In the genomic region with DNA sequence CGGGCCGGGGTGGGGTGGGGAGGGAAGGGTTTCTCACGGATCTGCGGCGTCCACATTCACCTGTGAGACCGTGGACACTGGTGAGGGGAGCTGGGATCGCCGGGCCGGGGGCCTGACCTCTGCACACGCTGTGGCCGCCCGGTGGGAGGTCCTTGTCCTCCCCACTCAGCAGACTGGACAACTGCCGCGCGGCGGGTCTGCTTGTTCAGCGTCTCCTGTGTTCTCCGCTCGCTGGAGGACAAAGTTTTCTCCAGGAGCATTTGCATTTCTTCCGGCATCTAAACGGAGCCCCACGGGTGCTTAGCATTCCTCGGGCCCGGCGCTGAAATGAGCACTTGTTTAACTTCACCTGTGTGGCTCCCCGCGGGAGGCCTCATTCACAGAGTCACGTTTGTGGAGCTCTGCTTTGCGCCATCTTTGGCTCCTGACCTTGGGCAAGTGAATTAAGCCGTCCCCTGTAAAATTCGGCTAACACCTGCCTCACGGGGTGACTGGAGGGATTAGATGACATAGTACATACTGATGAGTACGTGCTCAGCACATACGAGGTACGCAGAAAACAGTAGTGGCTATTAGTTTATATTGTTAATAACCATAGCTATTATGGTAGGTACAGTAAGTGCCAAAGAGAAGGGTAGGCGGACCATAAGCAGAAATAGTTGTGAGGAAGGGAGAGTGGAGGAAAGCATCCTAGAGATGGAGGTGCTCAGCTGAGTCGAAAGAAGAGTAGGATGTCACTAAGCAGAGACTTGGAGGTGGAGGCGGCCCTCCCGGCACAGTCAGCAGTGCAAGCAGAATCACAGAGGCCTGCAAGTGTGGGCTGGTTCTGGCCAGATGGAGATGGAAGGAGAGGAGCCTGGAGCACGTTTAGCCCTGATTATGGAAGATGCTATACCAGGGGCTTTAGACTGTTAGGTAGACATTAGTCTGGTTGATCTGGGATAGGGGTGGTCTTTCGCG, we compare ENCODE assay signal across 8 cellular contexts. TPM values are rescaled to one million over a fixed set of nuclear protein-coding genes. Genes with fewer than 3 reads are reported as not detected.
DNase-seq lines count a peak whose midpoint lies in the region; ATAC-seq and TF ChIP-seq lines count a peak whose summit lies in the region.

No MANE protein-coding gene starts in this region.

- ATAC-seq in HG03442 (IDR thresholded peaks at IDR 0.05; ENCODE audit: unreplicated experiment), result peak; percentile 9
- peak; percentile 42 to 50 for ATAC-seq in left cardiac atrium

- no peaks in the 10 kb centered on the region for H3K27me3 ChIP-seq in prostate gland (replicated peaks; ENCODE audit: insufficient read depth)

- no peak for TF ChIP-seq POLR2A in prostate gland (IDR thresholded peaks at IDR 0.05)

- WGBS in prostate gland, result 8% methylated on average over 41 of the region's 42 CpGs

- no peak for TF ChIP-seq CTCF in prostate gland (IDR thresholded peaks at IDR 0.05)

- H3K36me3 Mint-ChIP-seq in activated T-helper 1 cell treated with anti-CD3 and anti-CD28 coated beads, Interleukin-12 subunit alpha, Interleukin-12 subunit beta, Interleukin-2, Interleukin-4 antibody, amounts not matched to agents 30 ng/mL and 10 ng/mL and 1 ng/mL, durations not matched to agents 14 hours and 24 hours and 36 hours (ENCODE audit: low read depth), result peaks cover 39% of the 10 kb centered on the region

- H3K9me3 Mint-ChIP-seq in activated T-helper 1 cell treated with anti-CD3 and anti-CD28 coated beads, Interleukin-12 subunit alpha, Interleukin-12 subunit beta, Interleukin-2, Interleukin-4 antibody, amounts not matched to agents 30 ng/mL and 10 ng/mL and 1 ng/mL, durations not matched to agents 14 hours and 24 hours and 36 hours, result no peaks in the 10 kb centered on the region

- peak overlapping the region; percentile 95 for H3K4me3 Mint-ChIP-seq in activated T-helper 1 cell treated with anti-CD3 and anti-CD28 coated beads, Interleukin-12 subunit alpha, Interleukin-12 subunit beta, Interleukin-2, Interleukin-4 antibody, amounts not matched to agents 30 ng/mL and 10 ng/mL and 1 ng/mL, durations not matched to agents 14 hours and 24 hours and 36 hours

- H3K27ac Mint-ChIP-seq in activated T-helper 1 cell treated with anti-CD3 and anti-CD28 coated beads, Interleukin-12 subunit alpha, Interleukin-12 subunit beta, Interleukin-2, Interleukin-4 antibody, amounts not matched to agents 30 ng/mL and 10 ng/mL and 1 ng/mL, durations not matched to agents 14 hours and 24 hours and 36 hours, result peak overlapping the region; percentile 88

- no peaks in the 10 kb centered on the region for H3K27me3 Mint-ChIP-seq in activated T-helper 1 cell treated with anti-CD3 and anti-CD28 coated beads, Interleukin-12 subunit alpha, Interleukin-12 subunit beta, Interleukin-2, Interleukin-4 antibody, amounts not matched to agents 30 ng/mL and 10 ng/mL and 1 ng/mL, durations not matched to agents 14 hours and 24 hours and 36 hours (ENCODE audit: insufficient read depth)

- no peak for DNase-seq in activated T-helper 1 cell treated with anti-CD3 and anti-CD28 coated beads, Interleukin-12 subunit alpha, Interleukin-12 subunit beta, Interleukin-2, Interleukin-4 antibody, amounts not matched to agents 30 ng/mL and 10 ng/mL and 1 ng/mL, durations not matched to agents 14 hours and 24 hours and 36 hours (ENCODE audit: low spot score)
- DNase-seq in left cardiac atrium, result no peak
- no peak for DNase-seq in prostate gland (ENCODE audit: low spot score)
- DNase-seq in GF-D8 (lab: John Stamatoyannopoulos, UW), result no peak
- DNase-seq in NCI-H524 treated with DMSO at 0.1 percent for 48 hours (lab: John Stamatoyannopoulos, UW), result no peak
- DNase-seq in NCI-H526 treated with DMSO at 0.1 percent for 48 hours (lab: John Stamatoyannopoulos, UW), result no peak

- no peaks in the 10 kb centered on the region for H3K9me3 ChIP-seq in prostate gland

- peaks cover 38% of the 10 kb centered on the region for H3K4me1 Mint-ChIP-seq in activated T-helper 1 cell treated with anti-CD3 and anti-CD28 coated beads, Interleukin-12 subunit alpha, Interleukin-12 subunit beta, Interleukin-2, Interleukin-4 antibody, amounts not matched to agents 30 ng/mL and 10 ng/mL and 1 ng/mL, durations not matched to agents 14 hours and 24 hours and 36 hours (ENCODE audit: low read depth)

- H3K4me3 ChIP-seq in GM08714 (ENCODE audit: low read length) (peak overlapping the region; percentile 94), prostate gland (peak overlapping the region; percentile 66 to 90)

- peak overlapping the region; percentile 85 to 86 for H3K27ac ChIP-seq in prostate gland

- peaks cover 5 to 14% of the 10 kb centered on the region in 2 donors for H3K36me3 ChIP-seq in prostate gland

- intact Hi-C loops in activated T-helper 1 cell treated with anti-CD3 and anti-CD28 coated beads, Interleukin-12 subunit alpha, Interleukin-12 subunit beta, Interleukin-2, Interleukin-4 antibody, amounts not matched to agents 30 ng/mL and 10 ng/mL and 1 ng/mL, durations not matched to agents 14 hours and 24 hours and 36 hours (cut with micrococcal nuclease), result no loop called here
- intact Hi-C loops in left cardiac atrium (cut with DNase I) (no loop called here), prostate gland (cut with DNase I) (no loop called here)

- peaks cover 5% of the 10 kb centered on the region for H3K4me1 ChIP-seq in prostate gland (replicated peaks)

RNA-seq across cellular contexts. Expression of gene TRMU, which starts 0.9 kb away (rescaled TPM):
- 81.0 and 85.5 TPM in 2 replicates for total RNA-seq in activated T-helper 1 cell treated with anti-CD3 and anti-CD28 coated beads, Interleukin-12 subunit alpha, Interleukin-12 subunit beta, Interleukin-2, Interleukin-4 antibody, amounts not matched to agents 30 ng/mL and 10 ng/mL and 1 ng/mL, durations not matched to agents 14 hours and 24 hours and 36 hours
- total RNA-seq in left cardiac atrium (10 to 100 TPM; 27.5 to 41.9 TPM), prostate gland (10 to 100 TPM; 35.1 to 52.9 TPM)

RNA-seq across cellular contexts. Expression of gene GTSE1, which starts 39.7 kb away (rescaled TPM):
- 39.0 and 39.9 TPM in 2 replicates for total RNA-seq in activated T-helper 1 cell treated with anti-CD3 and anti-CD28 coated beads, Interleukin-12 subunit alpha, Interleukin-12 subunit beta, Interleukin-2, Interleukin-4 antibody, amounts not matched to agents 30 ng/mL and 10 ng/mL and 1 ng/mL, durations not matched to agents 14 hours and 24 hours and 36 hours
- total RNA-seq in left cardiac atrium (under 1 TPM; 0.24 to 0.94 TPM), prostate gland (1 to 10 TPM in 1 of 2 donors, under 1 TPM in 1; 0.46 to 4.8 TPM)
